Comparison of ENCODE assay signal across 9 cellular contexts in genomic region chr13:98143157-98143553, GRCh38. TPM values are rescaled to one million over a fixed set of nuclear protein-coding genes. Genes with fewer than 3 reads are reported as not detected.
DNase-seq lines count a peak whose midpoint lies in the region; ATAC-seq and TF ChIP-seq lines count a peak whose summit lies in the region.
"Had no signal": no experiment of that assay in that cellular context is flagged by ENCODE, and none has a peak within 500 bp of the region (broad histone marks: within the 10 kb centered on the region; RNA-seq: fewer than 3 reads in every experiment).

No MANE protein-coding gene starts in this region.

- intact Hi-C loops in sigmoid colon (cut with DNase I): loop anchor here (2.0 to 10.0 kb wide), 6 partner anchors 166 to 529 kb away; partner anchors contain the start of gene STK24

- peaks cover 37 to 56% (median 47%) of the 10 kb centered on the region in 5 donors for H3K27me3 Mint-ChIP-seq in naive thymus-derived CD8-positive, alpha-beta T cell

- H3K4me1 Mint-ChIP-seq in naive thymus-derived CD8-positive, alpha-beta T cell: peaks cover 3 to 20% (median 13%) of the 10 kb centered on the region in 4 donors

- H3K27ac ChIP-seq in sigmoid colon: peak overlapping the region; percentile 30 to 87 (median 80)

- peak in 2 of 3 experiments; percentile 81 to 95 for DNase-seq in NCI-H1417 (lab: John Stamatoyannopoulos, UW)
- DNase-seq in NCI-H1417 treated with DMSO at 0.1 percent for 48 hours (lab: John Stamatoyannopoulos, UW): no peak
- DNase-seq in fibroblast of pulmonary artery (ENCODE audit: low read depth): no peak
- DNase-seq in sigmoid colon: peak; percentile 66
- no peak for DNase-seq in naive thymus-derived CD8-positive, alpha-beta T cell
- no peak for DNase-seq in islet precursor cell
- no peak for DNase-seq in NAMALWA (ENCODE audit: low spot score)

- peaks cover 0 to 6% (median 0%) of the 10 kb centered on the region in 9 donors for H3K9me3 Mint-ChIP-seq in naive thymus-derived CD8-positive, alpha-beta T cell

- H3K4me1 ChIP-seq in sigmoid colon: peaks cover 0 to 40% (median 27%) of the 10 kb centered on the region in 4 donors

- peak; percentile 36 for ATAC-seq in HG03432 (IDR thresholded peaks at IDR 0.05; ENCODE audit: unreplicated experiment)
- ATAC-seq in naive thymus-derived CD8-positive, alpha-beta T cell: no peak

- no peaks in the 10 kb centered on the region for H3K9me3 ChIP-seq in sigmoid colon

- H3K4me3 ChIP-seq in fibroblast of pulmonary artery (replicated peaks; ENCODE audit: low read depth, low read length): peak overlapping the region; percentile 68
- peak overlapping the region; percentile 51 to 94 (median 84) for H3K4me3 ChIP-seq in sigmoid colon

- 1% methylated on average over 66 of the region's 66 CpGs for WGBS in sigmoid colon, 2 donors

- H3K36me3 Mint-ChIP-seq in naive thymus-derived CD8-positive, alpha-beta T cell: no peaks in the 10 kb centered on the region
- H3K36me3 Mint-ChIP-seq: CD4-positive, CD25-positive, alpha-beta regulatory T cell had no signal

- TF ChIP-seq CTCF in fibroblast of pulmonary artery (IDR thresholded peaks at IDR 0.05; ENCODE audit: low read length, missing control alignments) (no peak), sigmoid colon (IDR thresholded peaks at IDR 0.05) (no peak)

- TF ChIP-seq POLR2A in sigmoid colon (IDR thresholded peaks at IDR 0.05): no peak

- no peaks in the 10 kb centered on the region for H3K27me3 ChIP-seq in sigmoid colon

- POLR2A ChIA-PET in naive thymus-derived CD8-positive, alpha-beta T cell (lab: Charles Lee): no interaction called here

- no peak for TF ChIP-seq EP300 in sigmoid colon (IDR thresholded peaks at IDR 0.05)

- no peak overlapping the region for H3K4me3 Mint-ChIP-seq in naive thymus-derived CD8-positive, alpha-beta T cell

- no peaks in the 10 kb centered on the region for H3K36me3 ChIP-seq in sigmoid colon

- H3K27ac Mint-ChIP-seq in naive thymus-derived CD8-positive, alpha-beta T cell: no peak overlapping the region
- H3K27ac Mint-ChIP-seq: CD4-positive, CD25-positive, alpha-beta regulatory T cell had no signal

RNA-seq across cellular contexts. Expression of gene FARP1, which starts 0.3 kb away (rescaled TPM):
- total RNA-seq in sigmoid colon: 10 to 100 TPM; 32.9 to 96.4 (median 47.5) TPM
- polyA plus RNA-seq in sigmoid colon: 10 to 100 TPM in 1 of 3 donors, 1 to 10 TPM in 2; 6.9 to 18.0 (median 7.8) TPM
- total RNA-seq in naive thymus-derived CD8-positive, alpha-beta T cell: under 1 TPM; 0.25 to 0.55 TPM
- under 1 TPM; 0.03 to 0.22 (median 0.03) TPM for polyA plus RNA-seq in naive thymus-derived CD8-positive, alpha-beta T cell

RNA-seq across cellular contexts. Expression of gene RNF113B, which starts 33.9 kb away (rescaled TPM):
- total RNA-seq in sigmoid colon: not detected
- not detected for polyA plus RNA-seq in sigmoid colon
- total RNA-seq in naive thymus-derived CD8-positive, alpha-beta T cell: not detected
- polyA plus RNA-seq in naive thymus-derived CD8-positive, alpha-beta T cell: not detected
- total RNA-seq: CD4-positive, CD25-positive, alpha-beta regulatory T cell had no signal
- polyA plus RNA-seq: CD4-positive, CD25-positive, alpha-beta regulatory T cell had no signal

Comparison
In these comparisons a context has a peak if more than half of its experiments do, and no peak if none do; other contexts are left out.
1. DNase-seq: peak in NCI-H1417 (2 of 3) and sigmoid colon (single experiment); none in NCI-H1417 treated with DMSO at 0.1 percent for 48 hours (single experiment), fibroblast of pulmonary artery (single experiment), naive thymus-derived CD8-positive, alpha-beta T cell (0 of 10), islet precursor cell (single experiment) and NAMALWA (single experiment).
2. RNA of gene FARP1, which starts 0.3 kb away (total RNA-seq): 32.9 to 96.4 TPM in sigmoid colon; 0.25 to 0.55 TPM in naive thymus-derived CD8-positive, alpha-beta T cell; every median in the first group is over 10 times any median in the second.